Comparison of ENCODE assay signal across 11 cellular contexts in the genomic region with DNA sequence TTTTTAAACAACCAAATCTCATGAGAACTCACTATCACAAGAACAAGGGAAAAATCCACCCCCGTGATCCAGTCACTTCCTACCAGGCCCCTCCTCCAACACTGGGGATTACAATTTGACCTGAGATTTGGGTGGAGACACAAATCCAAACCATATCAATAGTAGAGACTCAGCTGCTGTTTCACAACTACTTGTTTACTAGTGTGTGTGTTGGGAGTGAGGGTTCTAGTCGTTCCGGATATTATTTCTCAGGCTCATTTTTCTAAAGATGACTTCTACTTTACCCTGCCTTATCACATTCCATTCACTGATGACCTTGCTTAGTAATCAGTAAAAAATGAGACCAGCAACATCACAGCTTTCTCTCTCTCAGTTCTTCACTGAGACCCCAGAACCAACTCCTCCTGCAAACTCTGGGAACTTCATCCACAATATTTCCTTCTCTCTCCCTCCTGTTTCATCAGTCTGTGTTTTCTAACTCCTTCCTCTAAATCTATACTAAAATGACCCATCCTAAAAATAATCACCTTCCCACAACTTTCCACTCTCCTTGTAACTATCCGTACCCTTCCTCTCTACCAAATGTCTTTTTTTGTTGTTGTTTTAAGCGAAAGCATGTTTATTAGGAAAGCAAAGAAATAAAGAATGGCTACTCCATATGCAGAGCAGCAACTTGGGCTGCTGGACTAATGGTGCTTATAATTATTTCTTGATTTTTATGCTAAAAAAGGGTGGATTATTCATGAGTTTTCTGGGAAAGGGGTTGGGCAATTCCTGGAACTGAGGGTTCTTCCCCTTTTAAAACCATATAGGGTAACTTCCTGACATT.
A peak's percentile ranks its signal among the peaks of the same experiment; 100 is the strongest.
DNase-seq lines count a peak whose midpoint lies in the region; TF ChIP-seq lines count a peak whose summit lies in the region.
"Had no signal": no experiment of that assay in that cellular context is flagged by ENCODE, and none has a peak within 500 bp of the region (broad histone marks: within the 10 kb centered on the region; RNA-seq: fewer than 3 reads in every experiment).

No MANE protein-coding gene starts in this region.

- peaks cover 6 to 10% (median 6%) of the 10 kb centered on the region in 3 donors for H3K27me3 Mint-ChIP-seq in immature natural killer cell (ENCODE audit: low read depth in 3 of 3)

- TF ChIP-seq RAD21 in SK-N-SH (IDR thresholded peaks at IDR 0.05; ENCODE audit: low read length) = no peak

- no peaks in the 10 kb centered on the region for H4K20me1 ChIP-seq in SK-N-SH (ENCODE audit: insufficient read depth)

- H3K4me3 ChIP-seq in SK-N-SH (ENCODE audit: low read depth in 2 of 2, low read length in 1 of 2) (no peak overlapping the region), fibroblast of the aortic adventitia (ENCODE audit: low read depth, low read length) (no peak overlapping the region), ovary (no peak overlapping the region), vagina (no peak overlapping the region)

- TF ChIP-seq CTCF in SK-N-SH (IDR thresholded peaks at IDR 0.05) (no peak), fibroblast of the aortic adventitia (IDR thresholded peaks at IDR 0.05; ENCODE audit: insufficient read depth, low read length) (no peak), ovary (IDR thresholded peaks at IDR 0.05) (no peak), vagina (IDR thresholded peaks at IDR 0.05) (no peak)

- H3K27ac ChIP-seq in SK-N-SH (ENCODE audit: low read depth in 2 of 2, low read length in 1 of 2) = peak overlapping the region; percentile 43 to 77; a peak in 3 of 4 replicates
- no peak overlapping the region for H3K27ac ChIP-seq in ovary
- H3K27ac ChIP-seq in vagina = no peak overlapping the region
- H3K27ac ChIP-seq: KMS-11 had no signal

- intact Hi-C loops in ovary (cut with DNase I) = no loop called here
- intact Hi-C loops in vagina (cut with DNase I) = no loop called here

- H2AFZ ChIP-seq in SK-N-SH (ENCODE audit: low read depth) = peak overlapping the region; percentile 27; the same call in 1 of the 2 replicates

- H3K27ac Mint-ChIP-seq in immature natural killer cell = no peak overlapping the region

- H3K4me3 Mint-ChIP-seq in immature natural killer cell = no peak overlapping the region

- no peaks in the 10 kb centered on the region for H3K9me3 ChIP-seq in SK-N-SH
- H3K9me3 ChIP-seq in ovary = no peaks in the 10 kb centered on the region
- H3K9me3 ChIP-seq in vagina = no peaks in the 10 kb centered on the region

- no peaks in the 10 kb centered on the region for H3K79me2 ChIP-seq in SK-N-SH (ENCODE audit: insufficient read depth)

- H3K9ac ChIP-seq in SK-N-SH = peak overlapping the region; percentile 38; the same call in 1 of the 2 replicates
- H3K9ac ChIP-seq: KMS-11 had no signal

- H3F3A ChIP-seq in SK-N-SH (replicated peaks; ENCODE audit: insufficient read depth) = peaks cover 10% of the 10 kb centered on the region

- no peak for TF ChIP-seq EP300 in SK-N-SH (IDR thresholded peaks at IDR 0.05; ENCODE audit: borderline replicate concordance in 1 of 2, low read depth in 1 of 2, low read length in 1 of 2)
- TF ChIP-seq EP300 in ovary (IDR thresholded peaks at IDR 0.05) = no peak

- no peaks in the 10 kb centered on the region for H3K4me1 Mint-ChIP-seq in immature natural killer cell

- H3K27me3 ChIP-seq in SK-N-SH (ENCODE audit: insufficient read depth) (no peaks in the 10 kb centered on the region), ovary (no peaks in the 10 kb centered on the region), vagina (no peaks in the 10 kb centered on the region)

- H3K4me1 ChIP-seq in SK-N-SH (ENCODE audit: control insufficient read depth in 1 of 2, insufficient read depth in 2 of 2, low read depth in 1 of 2, low read length in 1 of 2) (peaks cover 0 to 17% of the 10 kb centered on the region in 2 experiments; a peak in 1 of 4 replicates), ovary (ENCODE audit: insufficient read depth) (peaks cover 4% of the 10 kb centered on the region), vagina (peaks cover 3% of the 10 kb centered on the region)

- DNase-seq in EL = peak; percentile 83
- no peak for DNase-seq in SK-N-SH
- DNase-seq in fibroblast of the aortic adventitia (ENCODE audit: low read depth) = peak; percentile 90
- peak in 1 of 5 donors; percentile 42 for DNase-seq in ovary
- DNase-seq in immature natural killer cell = no peak
- no peak for DNase-seq in stimulated activated CD4-positive, alpha-beta T cell treated with anti-CD3 and anti-CD28 coated beads, Interleukin-1b, Interleukin-23, amount 100 ng/mL, for 48 hours
- no peak for DNase-seq in vagina (ENCODE audit: extremely low spot score in 2 of 2)
- no peak for DNase-seq in activated naive CD4-positive, alpha-beta T cell (lab: John Stamatoyannopoulos, UW)
- DNase-seq: activated CD4-positive, alpha-beta T cell treated with anti-CD3 and anti-CD28 coated beads for 48 hours; small intestine had no signal

- H3K9me3 Mint-ChIP-seq in immature natural killer cell = peaks cover 0 to 11% (median 5%) of the 10 kb centered on the region in 6 donors

- POLR2A ChIA-PET in SK-N-SH (lab: Yijun Ruan, JAX) = no interaction called here

- TF ChIP-seq POLR2A in ovary (IDR thresholded peaks at IDR 0.05) (peak; percentile 11), vagina (IDR thresholded peaks at IDR 0.05) (no peak)

- no peak overlapping the region; the same call in 1 of the 2 replicates for H3K4me2 ChIP-seq in SK-N-SH
- H3K4me2 ChIP-seq: KMS-11 had no signal

- H3K36me3 ChIP-seq in SK-N-SH (replicated peaks in 1 of 2; ENCODE audit: control insufficient read depth in 1 of 2, insufficient read depth in 2 of 2, low read length in 1 of 2) (no peaks in the 10 kb centered on the region), ovary (no peaks in the 10 kb centered on the region), vagina (no peaks in the 10 kb centered on the region)

- H3K9me2 ChIP-seq in SK-N-SH = no peaks in the 10 kb centered on the region

- WGBS in SK-N-SH (ENCODE audit: low lambda C conversion rate) = 65% methylated on average over 5 of the region's 5 CpGs
- 8 to 15% (median 11%) methylated on average over 5 of the region's 5 CpGs for WGBS in ovary, 3 donors

- H3K36me3 Mint-ChIP-seq in immature natural killer cell = peaks cover 3 to 13% (median 9%) of the 10 kb centered on the region in 3 donors

- CTCF ChIA-PET in SK-N-SH (lab: Yijun Ruan, JAX) = interaction anchor here (0.6 kb wide), 1 partner anchor 118 kb away, joined by 3 read pairs; no protein-coding TSS in a partner anchor

TF ChIP-seq in SK-N-SH, 30 proteins besides CTCF, POLR2A, EP300 and RAD21:
- TF ChIP-seq TCF12 (IDR thresholded peaks at IDR 0.05) (0 out of 2 replicates have a peak, but pooled peaks have one; percentile 16), TEAD4 (IDR thresholded peaks at IDR 0.05; ENCODE audit: borderline replicate concordance, insufficient read depth) (no peak), SMC3 (IDR thresholded peaks at IDR 0.05; ENCODE audit: low read depth, low read length) (no peak), NFIC (IDR thresholded peaks at IDR 0.05; ENCODE audit: borderline replicate concordance) (no peak), JUND (IDR thresholded peaks at IDR 0.05) (peak; percentile 43; the same call in 1 of the 2 replicates), TAF1 (IDR thresholded peaks at IDR 0.05; ENCODE audit: borderline replicate concordance, low read depth, low read length) (no peak), MEF2A (IDR thresholded peaks at IDR 0.05; ENCODE audit: borderline replicate concordance, low read depth) (no peak), RCOR1 (IDR thresholded peaks at IDR 0.05; ENCODE audit: low read length) (no peak), POLR2AphosphoS5 (IDR thresholded peaks at IDR 0.05; ENCODE audit: low read depth, low read length) (no peak), YY1 (IDR thresholded peaks at IDR 0.05; ENCODE audit: low read depth) (no peak), RXRA (IDR thresholded peaks at IDR 0.05; ENCODE audit: borderline replicate concordance, low read depth) (peak; percentile 43; the same call in 1 of the 2 replicates)
- TF ChIP-seq, protein P1, sequence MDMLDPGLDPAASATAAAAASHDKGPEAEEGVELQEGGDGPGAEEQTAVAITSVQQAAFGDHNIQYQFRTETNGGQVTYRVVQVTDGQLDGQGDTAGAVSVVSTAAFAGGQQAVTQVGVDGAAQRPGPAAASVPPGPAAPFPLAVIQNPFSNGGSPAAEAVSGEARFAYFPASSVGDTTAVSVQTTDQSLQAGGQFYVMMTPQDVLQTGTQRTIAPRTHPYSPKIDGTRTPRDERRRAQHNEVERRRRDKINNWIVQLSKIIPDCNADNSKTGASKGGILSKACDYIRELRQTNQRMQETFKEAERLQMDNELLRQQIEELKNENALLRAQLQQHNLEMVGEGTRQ (IDR thresholded peaks at IDR 0.05; ENCODE audit: borderline replicate concordance, low read depth, low read length) = no peak
- TF ChIP-seq, protein P2, sequence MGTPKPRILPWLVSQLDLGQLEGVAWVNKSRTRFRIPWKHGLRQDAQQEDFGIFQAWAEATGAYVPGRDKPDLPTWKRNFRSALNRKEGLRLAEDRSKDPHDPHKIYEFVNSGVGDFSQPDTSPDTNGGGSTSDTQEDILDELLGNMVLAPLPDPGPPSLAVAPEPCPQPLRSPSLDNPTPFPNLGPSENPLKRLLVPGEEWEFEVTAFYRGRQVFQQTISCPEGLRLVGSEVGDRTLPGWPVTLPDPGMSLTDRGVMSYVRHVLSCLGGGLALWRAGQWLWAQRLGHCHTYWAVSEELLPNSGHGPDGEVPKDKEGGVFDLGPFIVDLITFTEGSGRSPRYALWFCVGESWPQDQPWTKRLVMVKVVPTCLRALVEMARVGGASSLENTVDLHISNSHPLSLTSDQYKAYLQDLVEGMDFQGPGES (IDR thresholded peaks at IDR 0.05; ENCODE audit: low read depth, low read length) = no peak
- TF ChIP-seq, protein P3, sequence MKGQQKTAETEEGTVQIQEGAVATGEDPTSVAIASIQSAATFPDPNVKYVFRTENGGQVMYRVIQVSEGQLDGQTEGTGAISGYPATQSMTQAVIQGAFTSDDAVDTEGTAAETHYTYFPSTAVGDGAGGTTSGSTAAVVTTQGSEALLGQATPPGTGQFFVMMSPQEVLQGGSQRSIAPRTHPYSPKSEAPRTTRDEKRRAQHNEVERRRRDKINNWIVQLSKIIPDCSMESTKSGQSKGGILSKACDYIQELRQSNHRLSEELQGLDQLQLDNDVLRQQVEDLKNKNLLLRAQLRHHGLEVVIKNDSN (IDR thresholded peaks at IDR 0.05; ENCODE audit: borderline replicate concordance, low read depth) = no peak
- TF ChIP-seq, protein P4, sequence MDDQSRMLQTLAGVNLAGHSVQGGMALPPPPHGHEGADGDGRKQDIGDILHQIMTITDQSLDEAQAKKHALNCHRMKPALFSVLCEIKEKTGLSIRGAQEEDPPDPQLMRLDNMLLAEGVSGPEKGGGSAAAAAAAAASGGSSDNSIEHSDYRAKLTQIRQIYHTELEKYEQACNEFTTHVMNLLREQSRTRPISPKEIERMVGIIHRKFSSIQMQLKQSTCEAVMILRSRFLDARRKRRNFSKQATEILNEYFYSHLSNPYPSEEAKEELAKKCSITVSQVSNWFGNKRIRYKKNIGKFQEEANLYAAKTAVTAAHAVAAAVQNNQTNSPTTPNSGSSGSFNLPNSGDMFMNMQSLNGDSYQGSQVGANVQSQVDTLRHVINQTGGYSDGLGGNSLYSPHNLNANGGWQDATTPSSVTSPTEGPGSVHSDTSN (IDR thresholded peaks at IDR 0.05) = no peak

Comparison
In these comparisons a context has a peak if more than half of its experiments do, and no peak if none do; other contexts are left out.
1. DNase-seq: peak in EL (single experiment) and fibroblast of the aortic adventitia (single experiment); none in SK-N-SH (single experiment), immature natural killer cell (0 of 3), stimulated activated CD4-positive, alpha-beta T cell treated with anti-CD3 and anti-CD28 coated beads, Interleukin-1b, Interleukin-23, amount 100 ng/mL, for 48 hours (single experiment), vagina (0 of 2) and activated naive CD4-positive, alpha-beta T cell (0 of 4).
2. H3K27ac ChIP-seq: peak in SK-N-SH (2 of 2); none in ovary (0 of 2) and vagina (single experiment).